In the genomic region with DNA sequence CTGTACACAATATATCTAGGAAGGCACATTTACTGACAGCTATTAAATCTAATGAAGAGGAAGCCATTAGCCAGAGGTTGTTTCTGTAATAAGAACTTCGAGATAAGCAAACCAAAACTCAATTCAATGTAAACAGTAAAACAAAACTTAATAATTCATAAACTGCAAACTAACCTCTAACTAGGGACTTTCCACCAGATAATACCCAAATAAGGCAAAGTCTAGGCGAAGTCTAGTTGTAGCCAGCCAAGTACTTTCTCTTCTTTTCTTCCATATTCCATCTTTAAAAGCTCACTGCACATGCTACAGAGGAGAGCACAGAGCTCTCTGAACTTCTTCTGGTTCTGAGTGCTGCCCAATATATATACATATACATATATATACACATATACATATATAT, we compare ENCODE assay signal across 16 cellular contexts.
"Had no signal": no experiment of that assay in that cellular context is flagged by ENCODE, and none has a peak within 500 bp of the region (broad histone marks: within the 10 kb centered on the region; RNA-seq: fewer than 3 reads in every experiment).

No MANE protein-coding gene starts in this region.

- DNase-seq: activated B cell treated with CpG ODN at 0.5 μM for 24 hours; activated CD4-positive, alpha-beta memory T cell treated with anti-CD3 and anti-CD28 coated beads, Interleukin-2, amount 10 ng/mL, durations not matched to agents 7 days and 5 days; activated CD4-positive, alpha-beta T cell treated with anti-CD3 and anti-CD28 coated beads for 4 hours; activated CD8-positive, alpha-beta memory T cell treated with anti-CD3 and anti-CD28 coated beads, Interleukin-2, amount 10 ng/mL, durations not matched to agents 7 days and 5 days; activated naive CD8-positive, alpha-beta T cell treated with anti-CD3 and anti-CD28 coated beads, Interleukin-2, amount 10 ng/mL, durations not matched to agents 7 days and 5 days; amygdala; effector memory CD8-positive, alpha-beta T cell; esophagus squamous epithelium; heart right ventricle; immature natural killer cell; kidney glomerular epithelial cell; left ventricle myocardium superior; naive thymus-derived CD4-positive, alpha-beta T cell; stimulated activated CD4-positive, alpha-beta T cell treated with anti-CD3 and anti-CD28 coated beads, Interleukin-2, amount 100 ng/mL, for 24 hours; stimulated activated naive CD4-positive, alpha-beta T cell treated with Interleukin-2 at 50 U/mL for 16 hours; tibial artery had no signal

- ATAC-seq: activated CD8-positive, alpha-beta memory T cell treated with anti-CD3 and anti-CD28 coated beads, Interleukin-2, amount 10 ng/mL, durations not matched to agents 7 days and 5 days; effector memory CD8-positive, alpha-beta T cell; heart right ventricle; left ventricle myocardium superior; naive thymus-derived CD4-positive, alpha-beta T cell had no signal
